8 cellular contexts compared by ENCODE assay signal in the genomic region with DNA sequence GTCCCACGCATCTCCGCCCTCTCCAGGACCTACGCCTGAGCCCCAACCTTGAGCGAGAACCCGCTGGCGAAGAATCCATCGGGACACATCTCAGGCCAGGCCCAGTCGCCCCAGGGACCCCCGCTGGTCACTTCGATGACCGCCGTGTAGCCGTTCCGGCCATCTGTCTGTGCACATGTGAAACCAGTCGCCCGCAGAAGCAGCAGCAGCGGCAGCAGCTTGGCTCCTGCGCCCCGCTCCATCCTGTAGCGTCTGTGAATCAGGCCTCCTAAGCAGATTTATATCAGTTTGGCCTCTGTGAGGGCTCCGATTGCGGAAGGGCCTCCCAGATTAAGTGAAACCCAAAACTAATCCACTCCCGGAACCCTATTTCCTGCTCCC. TPM values are rescaled to one million over a fixed set of nuclear protein-coding genes. Genes with fewer than 3 reads are reported as not detected.
DNase-seq lines count a peak whose midpoint lies in the region; ATAC-seq, FAIRE-seq and TF ChIP-seq lines count a peak whose summit lies in the region.
"Had no signal": no experiment of that assay in that cellular context is flagged by ENCODE, and none has a peak within 500 bp of the region (broad histone marks: within the 10 kb centered on the region; RNA-seq: fewer than 3 reads in every experiment).

A gene with protein sequence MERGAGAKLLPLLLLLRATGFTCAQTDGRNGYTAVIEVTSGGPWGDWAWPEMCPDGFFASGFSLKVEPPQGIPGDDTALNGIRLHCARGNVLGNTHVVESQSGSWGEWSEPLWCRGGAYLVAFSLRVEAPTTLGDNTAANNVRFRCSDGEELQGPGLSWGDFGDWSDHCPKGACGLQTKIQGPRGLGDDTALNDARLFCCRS (minus strand): TSS at position 254 of the 381 bp plus-strand sequence. CDS start 12 bp downstream, at position 242.

- H3K27ac Mint-ChIP-seq in T-helper 17 cell = peak within 1 kb of the TSS; percentile 34

- intact Hi-C loops in left ventricle myocardium superior (cut with micrococcal nuclease) = no loop called here

- no peaks in the 10 kb centered on the region for H3K36me3 ChIP-seq in skeletal muscle satellite cell (ENCODE audit: insufficient read depth, low read length)

- peaks cover 26% of the 10 kb centered on the region for H3K4me1 Mint-ChIP-seq in T-helper 17 cell

- H3K9me3 ChIP-seq in T-helper 17 cell (ENCODE audit: control insufficient read depth, low read length, poor library complexity, severe bottlenecking) = no peaks in the 10 kb centered on the region
- H3K9me3 ChIP-seq in skeletal muscle satellite cell (replicated peaks; ENCODE audit: low read length) = no peaks in the 10 kb centered on the region

- no peak within 1 kb of the TSS for H3K9ac ChIP-seq in skeletal muscle satellite cell (ENCODE audit: low read depth, low read length)

- H3K27me3 ChIP-seq in skeletal muscle satellite cell (ENCODE audit: control insufficient read depth, insufficient read depth, low read length) = peaks cover 29% of the 10 kb centered on the region

- peaks cover 27% of the 10 kb centered on the region for H3K4me1 ChIP-seq in skeletal muscle satellite cell (ENCODE audit: control insufficient read depth, insufficient read depth, low read length)

- DNase-seq in GM03348 (ENCODE audit: low spot score) = peak; percentile 42
- no peak for DNase-seq in T-helper 17 cell
- peak; percentile 50 for DNase-seq in left ventricle myocardium superior
- no peak for DNase-seq in GM19240 (ENCODE audit: insufficient read length, low spot score)
- DNase-seq in H54 (ENCODE audit: insufficient read length, low spot score) = no peak
- DNase-seq in NCI-H1436 treated with DMSO at 0.1 percent for 48 hours (lab: John Stamatoyannopoulos, UW) = no peak

- TF ChIP-seq POLR2A in H54 (IDR thresholded peaks at IDR 0.05; ENCODE audit: low read depth, low read length) = no peak

- peaks cover 5% of the 10 kb centered on the region for H3K36me3 Mint-ChIP-seq in T-helper 17 cell (ENCODE audit: low read depth)

- H3K4me3 Mint-ChIP-seq in T-helper 17 cell = peak within 1 kb of the TSS; percentile 55

- ATAC-seq in T-helper 17 cell = no peak
- ATAC-seq in left ventricle myocardium superior = no peak

- FAIRE-seq in H54 (lab: Jason Lieb, UNC) = no peak

- H3K4me3 ChIP-seq in skeletal muscle satellite cell (ENCODE audit: low read length) = peak within 1 kb of the TSS; percentile 36

- H3K27me3 Mint-ChIP-seq in T-helper 17 cell = peaks cover 51% of the 10 kb centered on the region

- peak within 1 kb of the TSS; percentile 67 for H3K4me2 ChIP-seq in skeletal muscle satellite cell (ENCODE audit: low read length)

RNA-seq across cellular contexts. Expression of the gene that starts here (rescaled TPM):
- not detected for total RNA-seq in T-helper 17 cell
- 0.69 TPM for total RNA-seq in left ventricle myocardium superior
- total RNA-seq in skeletal muscle satellite cell (2012; rRNA removed) = 1.0 TPM in 1 of 2 replicates, not detected in the other
- total RNA-seq: HT1080 had no signal

Comparison
In these comparisons a context has a peak if more than half of its experiments do, and no peak if none do; other contexts are left out.
1. Peak in DNase-seq in left ventricle myocardium superior; RNA of the gene not detected or under 1 TPM.